Comparison of ENCODE assay signal across 19 cellular contexts in genomic region chr1:87355894-87356293, GRCh38.
"Had no signal": no experiment of that assay in that cellular context is flagged by ENCODE, and none has a peak within 500 bp of the region (broad histone marks: within the 10 kb centered on the region; RNA-seq: fewer than 3 reads in every experiment).

No MANE protein-coding gene starts in this region.

- H3K9me3 Mint-ChIP-seq: immature natural killer cell had no signal

- H3K27ac ChIP-seq: coronary artery, dorsolateral prefrontal cortex, esophagus muscularis mucosa, foreskin keratinocyte, gastroesophageal sphincter, heart left ventricle, hepatocyte, left lung, lower lobe of right lung had no signal

- DNase-seq: dermis blood vessel endothelial cell; dorsolateral prefrontal cortex; effector CD4-positive, alpha-beta T cell; effector memory CD4-positive, alpha-beta T cell; foreskin keratinocyte; heart left ventricle; hypothalamus; immature natural killer cell; islet precursor cell; kidney; kidney glomerular epithelial cell; left lung; lower lobe of right lung; mesenchymal stem cell; midbrain had no signal

- H3K27me3 ChIP-seq: dorsolateral prefrontal cortex, esophagus muscularis mucosa, foreskin keratinocyte, gastroesophageal sphincter, heart left ventricle, hepatocyte, left lung had no signal

- ATAC-seq: foreskin keratinocyte, gastroesophageal sphincter, left lung, lower lobe of right lung had no signal

- H3K36me3 ChIP-seq: esophagus muscularis mucosa, heart left ventricle, left lung, lower lobe of right lung had no signal

- H3K4me3 ChIP-seq: coronary artery, dorsolateral prefrontal cortex, esophagus muscularis mucosa, gastroesophageal sphincter, heart left ventricle, hepatocyte, left lung, lower lobe of right lung had no signal

- H3K4me1 Mint-ChIP-seq: immature natural killer cell had no signal

- H3K9me3 ChIP-seq: esophagus muscularis mucosa, lower lobe of right lung had no signal

- H3K4me3 Mint-ChIP-seq: immature natural killer cell had no signal

- H3K4me1 ChIP-seq: esophagus muscularis mucosa, foreskin keratinocyte, gastroesophageal sphincter, left lung, lower lobe of right lung had no signal
